Comparison of ENCODE assay signal across 3 cellular contexts in genomic region chr14:50935126-50936090, GRCh38.
TF ChIP-seq lines count a peak whose summit lies in the region.

No MANE protein-coding gene starts in this region.

TF ChIP-seq in HepG2, 621 proteins besides CTCF, POLR2A, EP300 and RAD21 (continues in another document):
- TF ChIP-seq KMT2A (CRISPR knock-in tag; IDR thresholded peaks at IDR 0.05) (peak; percentile 28; the same call in 1 of the 2 replicates), NR2F6 (IDR thresholded peaks at IDR 0.05) (peak; percentile 96), NR2F6 (CRISPR knock-in tag; IDR thresholded peaks at IDR 0.05) (peak; percentile 97), ZNF432 (CRISPR knock-in tag; IDR thresholded peaks at IDR 0.05; ENCODE audit: borderline replicate concordance) (no peak), NPAS2 (CRISPR knock-in tag; IDR thresholded peaks at IDR 0.05; ENCODE audit: borderline replicate concordance) (no peak), SALL2 (CRISPR knock-in tag; IDR thresholded peaks at IDR 0.05) (peak; percentile 50; the same call in 1 of the 2 replicates), NFE2 (CRISPR knock-in tag; IDR thresholded peaks at IDR 0.05) (no peak), RNF2 (conservative IDR thresholded peaks at IDR 0.05; ENCODE audit: low read depth) (no peak), XBP1 (CRISPR knock-in tag; IDR thresholded peaks at IDR 0.05) (no peak), NCOA1 (CRISPR knock-in tag; IDR thresholded peaks at IDR 0.05) (no peak), ZNF746 (CRISPR knock-in tag; IDR thresholded peaks at IDR 0.05) (no peak), ATF3 (CRISPR knock-in tag; IDR thresholded peaks at IDR 0.05) (no peak), TCF12 (IDR thresholded peaks at IDR 0.05) (no peak), TCF12 (CRISPR knock-in tag; IDR thresholded peaks at IDR 0.05) (no peak), FOXA1 (IDR thresholded peaks at IDR 0.05) (0 out of 2 replicates have a peak, but pooled peaks have one; percentile 45), FOXA1 (CRISPR knock-in tag; IDR thresholded peaks at IDR 0.05) (peak; percentile 95), RBM22 (optimal IDR thresholded peaks at IDR 0.05; ENCODE audit: low read length) (no peak), MIXL1 (CRISPR knock-in tag; IDR thresholded peaks at IDR 0.05) (peak; percentile 92), SRF (IDR thresholded peaks at IDR 0.05; ENCODE audit: low read depth, low read length) (no peak), GATAD1 (CRISPR knock-in tag; IDR thresholded peaks at IDR 0.05) (no peak), ZZZ3 (CRISPR knock-in tag; IDR thresholded peaks at IDR 0.05; ENCODE audit: borderline replicate concordance) (no peak), EED (CRISPR knock-in tag; IDR thresholded peaks at IDR 0.05) (no peak), ZNF256 (CRISPR knock-in tag; conservative IDR thresholded peaks at IDR 0.05) (no peak), GMEB2 (CRISPR knock-in tag; IDR thresholded peaks at IDR 0.05; ENCODE audit: low read depth) (no peak), ARNT2 (CRISPR knock-in tag; IDR thresholded peaks at IDR 0.05; ENCODE audit: low read depth) (no peak), KMT2B (CRISPR knock-in tag; IDR thresholded peaks at IDR 0.05) (no peak), CEBPG (CRISPR knock-in tag; IDR thresholded peaks at IDR 0.05) (peak; percentile 64), TP53 (CRISPR knock-in tag; conservative IDR thresholded peaks at IDR 0.05) (0 out of 2 replicates have a peak, but pooled peaks have one; percentile 60), SRSF9 (IDR thresholded peaks at IDR 0.05; ENCODE audit: borderline replicate concordance, insufficient read depth, low read depth, low read length, poor library complexity, severe bottlenecking) (no peak), KLF16 (CRISPR knock-in tag; IDR thresholded peaks at IDR 0.05) (peak in 1 of 2 experiments; percentile 43; a peak in 1 of 4 replicates), JUN (CRISPR knock-in tag; IDR thresholded peaks at IDR 0.05) (no peak), ZSCAN12 (CRISPR knock-in tag; IDR thresholded peaks at IDR 0.05) (no peak), YY1 (IDR thresholded peaks at IDR 0.05; ENCODE audit: insufficient read depth, insufficient replicate concordance, low read depth, low read length) (no peak), PHF5A (CRISPR knock-in tag; IDR thresholded peaks at IDR 0.05; ENCODE audit: low read depth, unreplicated experiment) (no peak), KLF12 (CRISPR knock-in tag; IDR thresholded peaks at IDR 0.05; ENCODE audit: borderline replicate concordance) (0 out of 2 replicates have a peak, but pooled peaks have one; percentile 62)

TF ChIP-seq in WTC11, 78 proteins besides CTCF, POLR2A, EP300 and RAD21:
- no peak for TF ChIP-seq ATF2 (CRISPR knock-in tag; IDR thresholded peaks at IDR 0.05; ENCODE audit: borderline replicate concordance, low read depth)
- TF ChIP-seq USF1 (CRISPR knock-in tag; IDR thresholded peaks at IDR 0.05) = no peak
- TF ChIP-seq NFYB (CRISPR knock-in tag; conservative IDR thresholded peaks at IDR 0.05; ENCODE audit: low read depth) = no peak
- TF ChIP-seq ZNF423 (CRISPR knock-in tag; IDR thresholded peaks at IDR 0.05) = no peak
TF ChIP-seq in WTC11: peak in this region for 0.

TF ChIP-seq in SK-N-SH, 30 proteins besides CTCF, POLR2A, EP300 and RAD21:
- TF ChIP-seq FOXM1 (IDR thresholded peaks at IDR 0.05; ENCODE audit: low read depth) (no peak), PBX3 (IDR thresholded peaks at IDR 0.05) (no peak), MAX (IDR thresholded peaks at IDR 0.05; ENCODE audit: low read depth) (no peak), MEF2A (IDR thresholded peaks at IDR 0.05; ENCODE audit: borderline replicate concordance, low read depth) (no peak), SIN3A (IDR thresholded peaks at IDR 0.05; ENCODE audit: borderline replicate concordance, low read depth, low read length) (no peak), TCF12 (IDR thresholded peaks at IDR 0.05) (no peak), USF2 (IDR thresholded peaks at IDR 0.05; ENCODE audit: borderline replicate concordance, low read depth, low read length) (no peak), CHD2 (IDR thresholded peaks at IDR 0.05; ENCODE audit: low read length, partially characterized antibody) (no peak), JUND (IDR thresholded peaks at IDR 0.05) (no peak)
